9 cellular contexts compared by ENCODE assay signal in genomic region chr2:60565472-60565871, GRCh38. TPM values are rescaled to one million over a fixed set of nuclear protein-coding genes. Genes with fewer than 3 reads are reported as not detected.
DNase-seq lines count a peak whose midpoint lies in the region; ATAC-seq and TF ChIP-seq lines count a peak whose summit lies in the region.
"Had no signal": no experiment of that assay in that cellular context is flagged by ENCODE, and none has a peak within 500 bp of the region (broad histone marks: within the 10 kb centered on the region; RNA-seq: fewer than 3 reads in every experiment).

No MANE protein-coding gene starts in this region.

- POLR2A ChIA-PET in activated B cell treated with CpG ODN at 0.5 μM for 24 hours (lab: Charles Lee): interaction anchor here (0.6 to 3.4 kb wide), 4 partner anchors 9 to 207 kb away, joined by 3 to 13 read pairs (median 8); no protein-coding TSS in a partner anchor

- H3K4me3 Mint-ChIP-seq in activated B cell treated with CpG ODN at 0.5 μM for 24 hours (no peak overlapping the region), neural progenitor cell (no peak overlapping the region)
- H3K4me3 Mint-ChIP-seq: activated naive CD4-positive, alpha-beta T cell treated with anti-CD3 and anti-CD28 coated beads, Interleukin-2, amount 50 U/mL, for 24 hours had no signal

- peaks cover 4% of the 10 kb centered on the region for H3K4me1 ChIP-seq in neural progenitor cell

- H3K27ac Mint-ChIP-seq in activated B cell treated with CpG ODN at 0.5 μM for 24 hours (no peak overlapping the region), neural progenitor cell (no peak overlapping the region)
- H3K27ac Mint-ChIP-seq: activated naive CD4-positive, alpha-beta T cell treated with anti-CD3 and anti-CD28 coated beads, Interleukin-2, amount 50 U/mL, for 24 hours had no signal

- H3K27me3 ChIP-seq in neural progenitor cell: peaks cover 50% of the 10 kb centered on the region

- DNase-seq in NCI-H345 (lab: John Stamatoyannopoulos, UW): peak; percentile 17
- no peak for DNase-seq in NCI-H345 treated with DMSO at 0.1 percent for 48 hours (lab: John Stamatoyannopoulos, UW; ENCODE audit: unreplicated experiment)
- peak; percentile 84 to 88 for DNase-seq in Kasumi-1 (lab: John Stamatoyannopoulos, UW)
- no peak for DNase-seq in activated B cell treated with CpG ODN at 0.5 μM for 24 hours
- DNase-seq in neural progenitor cell (ENCODE audit: low spot score): peak; percentile 50
- DNase-seq in GM20000 (ENCODE audit: low spot score): no peak
- DNase-seq in DMS153 treated with DMSO at 0.1 percent for 48 hours (lab: John Stamatoyannopoulos, UW; ENCODE audit: unreplicated experiment): no peak
- no peak for DNase-seq in DMS153 (lab: John Stamatoyannopoulos, UW)

- intact Hi-C loops in activated B cell treated with CpG ODN at 0.5 μM for 24 hours (cut with micrococcal nuclease): loop anchor here (1.0 to 5.0 kb wide), 6 partner anchors 107 to 1993 kb away; no protein-coding TSS in a partner anchor

- peaks cover 5% of the 10 kb centered on the region for H3K27me3 Mint-ChIP-seq in activated B cell treated with CpG ODN at 0.5 μM for 24 hours
- H3K27me3 Mint-ChIP-seq in neural progenitor cell (ENCODE audit: insufficient read depth, low read depth): peaks cover 28% of the 10 kb centered on the region

- no peaks in the 10 kb centered on the region for H3K36me3 ChIP-seq in neural progenitor cell

- peak; percentile 30 for TF ChIP-seq CTCF in activated B cell treated with CpG ODN at 0.5 μM for 24 hours (IDR thresholded peaks at IDR 0.05)
- TF ChIP-seq CTCF in neural progenitor cell (IDR thresholded peaks at IDR 0.05): peak; percentile 49
- no peak for TF ChIP-seq CTCF in GM20000 (IDR thresholded peaks at IDR 0.05; ENCODE audit: extremely low read depth, missing control alignments)

- H3K4me3 ChIP-seq in neural progenitor cell: no peak overlapping the region

- H3K4me1 Mint-ChIP-seq in activated B cell treated with CpG ODN at 0.5 μM for 24 hours: peaks cover 21% of the 10 kb centered on the region
- H3K4me1 Mint-ChIP-seq in neural progenitor cell: peaks cover 18% of the 10 kb centered on the region

- no peaks in the 10 kb centered on the region for H3K9me3 Mint-ChIP-seq in activated B cell treated with CpG ODN at 0.5 μM for 24 hours
- H3K9me3 Mint-ChIP-seq in neural progenitor cell: no peaks in the 10 kb centered on the region
- H3K9me3 Mint-ChIP-seq: activated naive CD4-positive, alpha-beta T cell treated with anti-CD3 and anti-CD28 coated beads, Interleukin-2, amount 50 U/mL, for 24 hours had no signal

- H3K36me3 Mint-ChIP-seq in activated B cell treated with CpG ODN at 0.5 μM for 24 hours (ENCODE audit: low read depth): no peaks in the 10 kb centered on the region
- H3K36me3 Mint-ChIP-seq in neural progenitor cell: no peaks in the 10 kb centered on the region
- H3K36me3 Mint-ChIP-seq: activated naive CD4-positive, alpha-beta T cell treated with anti-CD3 and anti-CD28 coated beads, Interleukin-2, amount 50 U/mL, for 24 hours had no signal

- H3K4me2 ChIP-seq in neural progenitor cell: no peak overlapping the region

- no peak overlapping the region for H3K9ac ChIP-seq in neural progenitor cell

- H3K79me2 ChIP-seq in neural progenitor cell (ENCODE audit: low read depth): no peaks in the 10 kb centered on the region

- no peaks in the 10 kb centered on the region for H4K20me1 ChIP-seq in neural progenitor cell (ENCODE audit: low read depth)

- ATAC-seq in activated B cell treated with CpG ODN at 0.5 μM for 24 hours (ENCODE audit: low read depth): peak; percentile 51

- H3K9me3 ChIP-seq in neural progenitor cell (ENCODE audit: low read depth): no peaks in the 10 kb centered on the region

- no peak overlapping the region for H3K27ac ChIP-seq in neural progenitor cell

- CTCF ChIA-PET in activated B cell treated with CpG ODN at 0.5 μM for 24 hours (lab: Charles Lee): interaction anchor here (0.5 to 9.8 kb wide), 13 partner anchors 9 to 1803 kb away, joined by 3 to 98 read pairs (median 3); no protein-coding TSS in a partner anchor

- H3F3A ChIP-seq in neural progenitor cell (ENCODE audit: low read depth): peaks cover 8% of the 10 kb centered on the region

- no peak overlapping the region for H2AFZ ChIP-seq in neural progenitor cell (replicated peaks)

RNA-seq across cellular contexts. Expression of gene BCL11A, which starts 12.0 kb away (rescaled TPM):
- total RNA-seq in activated B cell treated with CpG ODN at 0.5 μM for 24 hours (279 and 331 TPM in 2 replicates), neural progenitor cell (ENCODE audit: low replicate concordance) (0.67 and 1.0 TPM in 2 replicates)

Comparison
In these comparisons a context has a peak if more than half of its experiments do, and no peak if none do; other contexts are left out.
1. DNase-seq: peak in NCI-H345 (single experiment), Kasumi-1 (2 of 2) and neural progenitor cell (single experiment); none in NCI-H345 treated with DMSO at 0.1 percent for 48 hours (single experiment), activated B cell treated with CpG ODN at 0.5 μM for 24 hours (single experiment), GM20000 (single experiment), DMS153 treated with DMSO at 0.1 percent for 48 hours (single experiment) and DMS153 (single experiment).
2. RNA of gene BCL11A, which starts 12.0 kb away (total RNA-seq): 279 to 331 TPM in activated B cell treated with CpG ODN at 0.5 μM for 24 hours; 0.67 to 1.0 TPM in neural progenitor cell; every median in the first group is over 100 times any median in the second.